ENCODE assay signal across 12 cellular contexts in the genomic region with DNA sequence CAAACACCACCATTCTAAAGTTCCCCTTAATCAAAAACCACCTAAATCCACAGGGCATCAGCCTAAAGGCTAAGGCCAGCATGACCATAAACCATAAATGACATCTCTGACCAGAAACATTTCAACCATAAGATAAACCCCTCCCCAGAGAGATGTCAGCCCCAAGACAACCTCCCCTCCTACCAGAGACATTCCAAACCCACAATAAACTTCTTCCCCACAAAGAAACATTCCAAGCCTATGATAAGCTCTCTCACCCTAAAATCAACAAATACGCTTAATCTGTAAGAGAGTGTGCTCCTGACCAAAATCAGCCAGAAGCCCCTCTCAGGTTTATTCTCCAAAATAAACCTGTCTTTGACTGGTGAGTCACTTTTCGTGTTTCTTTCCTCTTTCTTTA. TPM values are rescaled to one million over a fixed set of nuclear protein-coding genes. Genes with fewer than 3 reads are reported as not detected.
DNase-seq lines count a peak whose midpoint lies in the region; ATAC-seq and TF ChIP-seq lines count a peak whose summit lies in the region.
"Had no signal": no experiment of that assay in that cellular context is flagged by ENCODE, and none has a peak within 500 bp of the region (broad histone marks: within the 10 kb centered on the region; RNA-seq: fewer than 3 reads in every experiment).

No MANE protein-coding gene starts in this region.

- H3K4me3 Mint-ChIP-seq in activated T-cell treated with anti-CD3 and anti-CD28 coated beads, Interleukin-2, amount 50 U/mL, for 4 hours, result no peak overlapping the region
- H3K4me3 Mint-ChIP-seq in activated naive CD4-positive, alpha-beta T cell treated with anti-CD3 and anti-CD28 coated beads, Interleukin-2, amount 10 ng/mL, durations not matched to agents 7 days and 5 days, result no peak overlapping the region
- H3K4me3 Mint-ChIP-seq: CD4-positive, CD25-positive, alpha-beta regulatory T cell had no signal

- no peaks in the 10 kb centered on the region for H3K4me1 Mint-ChIP-seq in activated T-cell treated with anti-CD3 and anti-CD28 coated beads, Interleukin-2, amount 50 U/mL, for 4 hours (ENCODE audit: low read depth)
- H3K4me1 Mint-ChIP-seq in activated naive CD4-positive, alpha-beta T cell treated with anti-CD3 and anti-CD28 coated beads, Interleukin-2, amount 10 ng/mL, durations not matched to agents 7 days and 5 days, result no peaks in the 10 kb centered on the region

- TF ChIP-seq CTCF in fibroblast of mammary gland (conservative IDR thresholded peaks at IDR 0.05; ENCODE audit: control insufficient read depth, insufficient read depth, low read depth, low read length), result no peak

- no peak for ATAC-seq in activated T-cell treated with anti-CD3 and anti-CD28 coated beads, Interleukin-2, amount 50 U/mL, for 4 hours
- ATAC-seq in GM18873 (IDR thresholded peaks at IDR 0.05; ENCODE audit: low FRiP score, unreplicated experiment), result no peak
- ATAC-seq: K562 had no signal

- no peak overlapping the region for H3K4me3 ChIP-seq in fibroblast of mammary gland (ENCODE audit: control insufficient read depth, low read depth, low read length)
- H3K4me3 ChIP-seq: BLaER1 treated with 17β-estradiol and CSF1 and Interleukin-3, amounts not matched to agents 10 nM and 100 nM; K562 had no signal

- peaks cover 4% of the 10 kb centered on the region for H3K36me3 Mint-ChIP-seq in activated T-cell treated with anti-CD3 and anti-CD28 coated beads, Interleukin-2, amount 50 U/mL, for 4 hours (ENCODE audit: insufficient read depth)
- H3K36me3 Mint-ChIP-seq in activated naive CD4-positive, alpha-beta T cell treated with anti-CD3 and anti-CD28 coated beads, Interleukin-2, amount 10 ng/mL, durations not matched to agents 7 days and 5 days, result peaks cover 22% of the 10 kb centered on the region

- H3K9me3 Mint-ChIP-seq in activated T-cell treated with anti-CD3 and anti-CD28 coated beads, Interleukin-2, amount 50 U/mL, for 4 hours, result peaks cover 16% of the 10 kb centered on the region
- H3K9me3 Mint-ChIP-seq in activated naive CD4-positive, alpha-beta T cell treated with anti-CD3 and anti-CD28 coated beads, Interleukin-2, amount 10 ng/mL, durations not matched to agents 7 days and 5 days, result peaks cover 46% of the 10 kb centered on the region

- peaks cover 3% of the 10 kb centered on the region for H3K27me3 Mint-ChIP-seq in activated T-cell treated with anti-CD3 and anti-CD28 coated beads, Interleukin-2, amount 50 U/mL, for 4 hours (ENCODE audit: low read depth)
- peaks cover 37% of the 10 kb centered on the region for H3K27me3 Mint-ChIP-seq in activated naive CD4-positive, alpha-beta T cell treated with anti-CD3 and anti-CD28 coated beads, Interleukin-2, amount 10 ng/mL, durations not matched to agents 7 days and 5 days

- no peak overlapping the region for H3K27ac Mint-ChIP-seq in activated naive CD4-positive, alpha-beta T cell treated with anti-CD3 and anti-CD28 coated beads, Interleukin-2, amount 10 ng/mL, durations not matched to agents 7 days and 5 days

- DNase-seq in GM03348 (ENCODE audit: low spot score) (peak; percentile 22), M059J (ENCODE audit: low read depth) (peak; percentile 71), fibroblast of mammary gland (ENCODE audit: low read depth) (peak; percentile 58), GOT3 (lab: John Stamatoyannopoulos, UW) (no peak)
- DNase-seq in activated T-cell treated with anti-CD3 and anti-CD28 coated beads, Interleukin-2, amount 50 U/mL, for 4 hours, result no peak
- no peak for DNase-seq in activated naive CD4-positive, alpha-beta T cell treated with anti-CD3 and anti-CD28 coated beads, Interleukin-2, amount 10 ng/mL, durations not matched to agents 7 days and 5 days
- DNase-seq: CD4-positive, CD25-positive, alpha-beta regulatory T cell; DMS53; HCEC 1CT had no signal

- CTCF ChIA-PET in activated naive CD4-positive, alpha-beta T cell treated with anti-CD3 and anti-CD28 coated beads, Interleukin-2, amount 10 ng/mL, durations not matched to agents 7 days and 5 days (lab: Charles Lee), result interaction anchor here (1.1 kb wide), 1 partner anchor 15 kb away, joined by 3 read pairs; no protein-coding TSS in a partner anchor

RNA-seq across cellular contexts. Expression of gene SLFN5, which starts 54.8 kb away (rescaled TPM):
- total RNA-seq in M059J (2014; rRNA removed; shearing (Covaris generic)), result 52.8 and 79.4 TPM in 2 replicates
- 10 to 100 TPM in 1 of 3 donors, 1 to 10 TPM in 2; 5.2 to 16.2 (median 8.0) TPM for total RNA-seq in activated T-cell treated with anti-CD3 and anti-CD28 coated beads, Interleukin-2, amount 50 U/mL, for 4 hours

Comparison
In these comparisons a context has a peak if more than half of its experiments do, and no peak if none do; other contexts are left out.
1. DNase-seq: peak in GM03348 (single experiment), M059J (single experiment) and fibroblast of mammary gland (single experiment); none in activated T-cell treated with anti-CD3 and anti-CD28 coated beads, Interleukin-2, amount 50 U/mL, for 4 hours (single experiment), GOT3 (single experiment) and activated naive CD4-positive, alpha-beta T cell treated with anti-CD3 and anti-CD28 coated beads, Interleukin-2, amount 10 ng/mL, durations not matched to agents 7 days and 5 days (single experiment).